In genomic region chr12:131463165-131463564, GRCh38 we compare ENCODE assay signal across 32 cellular contexts.
"Had no signal": no experiment of that assay in that cellular context is flagged by ENCODE, and none has a peak within 500 bp of the region (broad histone marks: within the 10 kb centered on the region; RNA-seq: fewer than 3 reads in every experiment).

No MANE protein-coding gene starts in this region.

- H3K9me3 Mint-ChIP-seq: activated B cell treated with CpG ODN at 0.5 μM for 24 hours; activated CD4-positive, alpha-beta T cell treated with anti-CD3 and anti-CD28 coated beads, Interleukin-2, amount 10 ng/mL, durations not matched to agents 24 days and 14 days; activated CD8-positive, alpha-beta T cell treated with anti-CD3 and anti-CD28 coated beads for 36 hours; activated naive CD4-positive, alpha-beta T cell treated with anti-CD3 and anti-CD28 coated beads for 36 hours; activated naive CD4-positive, alpha-beta T cell treated with anti-CD3 and anti-CD28 coated beads, Interleukin-2, amount 50 U/mL, for 72 hours; activated naive CD8-positive, alpha-beta T cell treated with anti-CD3 and anti-CD28 coated beads for 36 hours; activated T-helper 1 cell treated with anti-CD3 and anti-CD28 coated beads, Interleukin-12 subunit alpha, Interleukin-12 subunit beta, Interleukin-2, Interleukin-4 antibody, amounts not matched to agents 30 ng/mL and 10 ng/mL and 1 ng/mL, durations not matched to agents 14 hours and 24 hours and 36 hours; activated T-helper 17 cell treated with anti-CD3 and anti-CD28 coated beads, Interleukin-2, amount 50 U/mL, for 72 hours had no signal

- H3K36me3 Mint-ChIP-seq: activated naive CD4-positive, alpha-beta T cell treated with anti-CD3 and anti-CD28 coated beads, Interleukin-2, amount 50 U/mL, for 72 hours; activated naive CD8-positive, alpha-beta T cell treated with anti-CD3 and anti-CD28 coated beads for 36 hours had no signal

- H3K4me1 Mint-ChIP-seq: activated B cell treated with CpG ODN at 0.5 μM for 24 hours; activated CD4-positive, alpha-beta T cell treated with anti-CD3 and anti-CD28 coated beads, Interleukin-2, amount 10 ng/mL, durations not matched to agents 24 days and 14 days; activated naive CD8-positive, alpha-beta T cell treated with anti-CD3 and anti-CD28 coated beads for 36 hours; activated T-helper 17 cell treated with anti-CD3 and anti-CD28 coated beads, Interleukin-2, amount 50 U/mL, for 72 hours; T-helper 17 cell had no signal

- H3K4me1 ChIP-seq: adrenal gland, body of pancreas, breast epithelium had no signal

- DNase-seq: activated B cell treated with CpG ODN at 0.5 μM for 24 hours; activated CD4-positive, alpha-beta memory T cell treated with anti-CD3 and anti-CD28 coated beads for 36 hours; activated CD4-positive, alpha-beta T cell treated with anti-CD3 and anti-CD28 coated beads for 4 hours; activated CD4-positive, alpha-beta T cell treated with anti-CD3 and anti-CD28 coated beads, Interleukin-2, amount 10 ng/mL, durations not matched to agents 24 days and 14 days; activated CD4-positive, alpha-beta T cell treated with anti-CD3 and anti-CD28 coated beads, Interleukin-2, amount 50 U/mL, for 1 hour; activated CD4-positive, alpha-beta T cell treated with anti-CD3 and anti-CD28 coated beads, Interleukin-2, amount 50 U/mL, for 4 hours; activated CD4-positive, CD25-positive, alpha-beta regulatory T cell treated with anti-CD3 and anti-CD28 coated beads, Interleukin-2, amount 50 U/mL, for 72 hours; activated CD8-positive, alpha-beta memory T cell treated with anti-CD3 and anti-CD28 coated beads, Interleukin-2, amount 50 U/mL, for 4 hours; activated CD8-positive, alpha-beta T cell treated with anti-CD3 and anti-CD28 coated beads for 36 hours; activated effector memory CD4-positive, alpha-beta T cell treated with anti-CD3 and anti-CD28 coated beads, Interleukin-2, amount 50 U/mL, for 16 hours; activated gamma-delta T cell treated with Interleukin-2 at 50 U/mL for 16 hours; activated naive CD4-positive, alpha-beta T cell; activated naive CD4-positive, alpha-beta T cell treated with anti-CD3 and anti-CD28 coated beads for 36 hours; activated naive CD4-positive, alpha-beta T cell treated with anti-CD3 and anti-CD28 coated beads, Interleukin-2, amount 50 U/mL, for 16 hours; activated naive CD8-positive, alpha-beta T cell treated with anti-CD3 and anti-CD28 coated beads for 36 hours; activated T-cell treated with anti-CD3 and anti-CD28 coated beads for 4 hours; activated T-cell treated with anti-CD3 and anti-CD28 coated beads, Interleukin-2, amount 50 U/mL, for 1 hour; activated T-cell treated with anti-CD3 and anti-CD28 coated beads, Interleukin-2, amount 50 U/mL, for 4 hours; activated T-cell treated with anti-CD3 and anti-CD28 coated beads, Interleukin-2, amount 50 U/mL, for 72 hours; amniotic stem cell; aorta; body of pancreas; brain microvascular endothelial cell; central memory CD4-positive, alpha-beta T cell; T-helper 17 cell; T-helper 9 cell had no signal

- H3K4me3 Mint-ChIP-seq: activated B cell treated with CpG ODN at 0.5 μM for 24 hours; activated CD4-positive, alpha-beta memory T cell treated with anti-CD3 and anti-CD28 coated beads for 36 hours; activated CD4-positive, alpha-beta T cell treated with anti-CD3 and anti-CD28 coated beads, Interleukin-2, amount 10 ng/mL, durations not matched to agents 24 days and 14 days; activated CD8-positive, alpha-beta T cell treated with anti-CD3 and anti-CD28 coated beads for 36 hours; activated naive CD4-positive, alpha-beta T cell treated with anti-CD3 and anti-CD28 coated beads for 36 hours; activated naive CD8-positive, alpha-beta T cell treated with anti-CD3 and anti-CD28 coated beads for 36 hours; activated T-cell treated with anti-CD3 and anti-CD28 coated beads, Interleukin-2, amount 50 U/mL, for 4 hours; activated T-cell treated with anti-CD3 and anti-CD28 coated beads, Interleukin-2, amount 50 U/mL, for 72 hours; activated T-helper 1 cell treated with anti-CD3 and anti-CD28 coated beads, Interleukin-12 subunit alpha, Interleukin-12 subunit beta, Interleukin-2, Interleukin-4 antibody, amounts not matched to agents 30 ng/mL and 10 ng/mL and 1 ng/mL, durations not matched to agents 14 hours and 24 hours and 36 hours; activated T-helper 17 cell treated with anti-CD3 and anti-CD28 coated beads, Interleukin-2, amount 50 U/mL, for 72 hours; T-helper 17 cell had no signal

- H3K27ac ChIP-seq: adrenal gland, body of pancreas, brain microvascular endothelial cell, breast epithelium, VCaP had no signal

- H3K27ac Mint-ChIP-seq: activated B cell treated with CpG ODN at 0.5 μM for 24 hours; activated CD4-positive, alpha-beta memory T cell treated with anti-CD3 and anti-CD28 coated beads for 36 hours; activated CD4-positive, alpha-beta T cell treated with anti-CD3 and anti-CD28 coated beads, Interleukin-2, amount 10 ng/mL, durations not matched to agents 24 days and 14 days; activated CD8-positive, alpha-beta T cell treated with anti-CD3 and anti-CD28 coated beads for 36 hours; activated naive CD4-positive, alpha-beta T cell treated with anti-CD3 and anti-CD28 coated beads for 36 hours; activated naive CD4-positive, alpha-beta T cell treated with anti-CD3 and anti-CD28 coated beads, Interleukin-2, amount 50 U/mL, for 72 hours; activated naive CD8-positive, alpha-beta T cell treated with anti-CD3 and anti-CD28 coated beads for 36 hours; activated T-cell treated with anti-CD3 and anti-CD28 coated beads, Interleukin-2, amount 50 U/mL, for 72 hours; activated T-helper 1 cell treated with anti-CD3 and anti-CD28 coated beads, Interleukin-12 subunit alpha, Interleukin-12 subunit beta, Interleukin-2, Interleukin-4 antibody, amounts not matched to agents 30 ng/mL and 10 ng/mL and 1 ng/mL, durations not matched to agents 14 hours and 24 hours and 36 hours; activated T-helper 17 cell treated with anti-CD3 and anti-CD28 coated beads, Interleukin-2, amount 50 U/mL, for 72 hours; T-helper 17 cell had no signal

- H3K27me3 Mint-ChIP-seq: activated CD4-positive, alpha-beta T cell treated with anti-CD3 and anti-CD28 coated beads, Interleukin-2, amount 10 ng/mL, durations not matched to agents 24 days and 14 days; activated naive CD8-positive, alpha-beta T cell treated with anti-CD3 and anti-CD28 coated beads for 36 hours had no signal

- H3K9me3 ChIP-seq: adrenal gland had no signal

- H3K27me3 ChIP-seq: body of pancreas, brain microvascular endothelial cell had no signal
